ENCODE assay signal across 18 cellular contexts in genomic region chr5:120512068-120512467, GRCh38. TPM values are rescaled to one million over a fixed set of nuclear protein-coding genes. Genes with fewer than 3 reads are reported as not detected.
"Had no signal": no experiment of that assay in that cellular context is flagged by ENCODE, and none has a peak within 500 bp of the region (broad histone marks: within the 10 kb centered on the region; RNA-seq: fewer than 3 reads in every experiment).

No MANE protein-coding gene starts in this region.

- H3K27ac ChIP-seq: adrenal gland, body of pancreas, parathyroid adenoma, testis, upper lobe of right lung had no signal

- H3K9me3 Mint-ChIP-seq: activated B cell treated with CpG ODN at 0.5 μM for 24 hours; activated T-helper 2 cell treated with anti-CD3 and anti-CD28 coated beads, Interferon-gamma antibody, Interleukin-2, Interleukin-4, amounts not matched to agents 10 μg/mL and 5 μg/mL and 100 μg/mL, durations not matched to agents 14 hours and 24 hours and 36 hours; T-helper 1 cell treated with Interleukin-12 subunit alpha and Interleukin-12 subunit beta and Interleukin-4 antibody, amounts not matched to agents 30 μg/mL and 1 μg/mL, for 36 hours had no signal

- H3K36me3 ChIP-seq: adrenal gland, upper lobe of right lung had no signal

- ATAC-seq: body of pancreas; esophagus mucosa; stimulated activated naive CD8-positive, alpha-beta T cell treated with anti-CD3 and anti-CD28 coated beads, Interleukin-15, amount 100 ng/mL, for 72 hours; upper lobe of right lung had no signal

- DNase-seq: activated B cell treated with CpG ODN at 0.5 μM for 24 hours; activated CD4-positive, alpha-beta T cell treated with anti-CD3 and anti-CD28 coated beads, Interleukin-2, amount 10 ng/mL, durations not matched to agents 7 days and 5 days; activated CD8-positive, alpha-beta memory T cell treated with anti-CD3 and anti-CD28 coated beads for 24 hours; activated naive CD4-positive, alpha-beta T cell treated with anti-CD3 and anti-CD28 coated beads, Interleukin-2, amount 50 U/mL, for 16 hours; activated T-cell treated with anti-CD3 and anti-CD28 coated beads for 4 hours; adrenal gland; body of pancreas; hypothalamus; kidney glomerular epithelial cell; stimulated activated CD4-positive, alpha-beta T cell treated with anti-CD3 and anti-CD28 coated beads, Interleukin-4, amount 100 ng/mL, for 4 hours; stimulated activated naive CD8-positive, alpha-beta T cell treated with anti-CD3 and anti-CD28 coated beads, Interleukin-15, amount 100 ng/mL, for 72 hours; testis; upper lobe of right lung had no signal

- H3K4me1 Mint-ChIP-seq: activated B cell treated with CpG ODN at 0.5 μM for 24 hours; activated CD4-positive, alpha-beta T cell treated with anti-CD3 and anti-CD28 coated beads, Interleukin-2, amount 10 ng/mL, durations not matched to agents 7 days and 5 days; stimulated activated naive CD8-positive, alpha-beta T cell treated with anti-CD3 and anti-CD28 coated beads, Interleukin-15, amount 100 ng/mL, for 72 hours had no signal

- H3K4me1 ChIP-seq: adrenal gland, body of pancreas, parathyroid adenoma, testis, upper lobe of right lung had no signal

- H3K9me3 ChIP-seq: adrenal gland, body of pancreas, testis, upper lobe of right lung had no signal

- H2AFZ ChIP-seq: parathyroid adenoma had no signal

- H3K27me3 Mint-ChIP-seq: activated B cell treated with CpG ODN at 0.5 μM for 24 hours; activated CD4-positive, alpha-beta T cell treated with anti-CD3 and anti-CD28 coated beads, Interleukin-2, amount 10 ng/mL, durations not matched to agents 7 days and 5 days; stimulated activated naive CD8-positive, alpha-beta T cell treated with anti-CD3 and anti-CD28 coated beads, Interleukin-15, amount 100 ng/mL, for 72 hours had no signal

- H3K4me3 ChIP-seq: adrenal gland, body of pancreas, testis, upper lobe of right lung had no signal

- H3K4me3 Mint-ChIP-seq: activated B cell treated with CpG ODN at 0.5 μM for 24 hours; activated CD4-positive, alpha-beta T cell treated with anti-CD3 and anti-CD28 coated beads, Interleukin-2, amount 10 ng/mL, durations not matched to agents 7 days and 5 days; stimulated activated naive CD8-positive, alpha-beta T cell treated with anti-CD3 and anti-CD28 coated beads, Interleukin-15, amount 100 ng/mL, for 72 hours; T-helper 1 cell treated with Interleukin-12 subunit alpha and Interleukin-12 subunit beta and Interleukin-4 antibody, amounts not matched to agents 30 μg/mL and 1 μg/mL, for 36 hours had no signal

- H3K9ac ChIP-seq: parathyroid adenoma had no signal

- H3K27me3 ChIP-seq: adrenal gland, body of pancreas, testis, upper lobe of right lung had no signal

- H3K27ac Mint-ChIP-seq: activated B cell treated with CpG ODN at 0.5 μM for 24 hours; activated CD4-positive, alpha-beta T cell treated with anti-CD3 and anti-CD28 coated beads, Interleukin-2, amount 10 ng/mL, durations not matched to agents 7 days and 5 days; activated T-helper 2 cell treated with anti-CD3 and anti-CD28 coated beads, Interferon-gamma antibody, Interleukin-2, Interleukin-4, amounts not matched to agents 10 μg/mL and 5 μg/mL and 100 μg/mL, durations not matched to agents 14 hours and 24 hours and 36 hours; stimulated activated naive CD8-positive, alpha-beta T cell treated with anti-CD3 and anti-CD28 coated beads, Interleukin-15, amount 100 ng/mL, for 72 hours; T-helper 1 cell treated with Interleukin-12 subunit alpha and Interleukin-12 subunit beta and Interleukin-4 antibody, amounts not matched to agents 30 μg/mL and 1 μg/mL, for 36 hours had no signal

RNA-seq across cellular contexts. Expression of gene PRR16, which starts 48.0 kb away (rescaled TPM):
- total RNA-seq: activated CD4-positive, alpha-beta T cell treated with anti-CD3 and anti-CD28 coated beads, Interleukin-2, amount 10 ng/mL, durations not matched to agents 7 days and 5 days; activated T-helper 2 cell treated with anti-CD3 and anti-CD28 coated beads, Interferon-gamma antibody, Interleukin-2, Interleukin-4, amounts not matched to agents 10 μg/mL and 5 μg/mL and 100 μg/mL, durations not matched to agents 14 hours and 24 hours and 36 hours; dermis microvascular lymphatic vessel endothelial cell had no signal
